ENCODE assay signal across 8 cellular contexts in genomic region chr19:46785054-46785979, GRCh38. TPM values are rescaled to one million over a fixed set of nuclear protein-coding genes. Genes with fewer than 3 reads are reported as not detected.
DNase-seq lines count a peak whose midpoint lies in the region; ATAC-seq, FAIRE-seq and TF ChIP-seq lines count a peak whose summit lies in the region.

No MANE protein-coding gene starts in this region.

- no peak overlapping the region for H2AK5ac ChIP-seq in mesenchymal stem cell (ENCODE audit: low read length, severe bottlenecking)

- H3K14ac ChIP-seq in mesenchymal stem cell (ENCODE audit: low read length in 2 of 2), result peak overlapping the region in 1 of 2 experiments; percentile 76

- no peak overlapping the region for H2BK15ac ChIP-seq in mesenchymal stem cell (ENCODE audit: low read depth, poor library complexity, severe bottlenecking)

- no peak for TF ChIP-seq POLR2A in GM12878 (IDR thresholded peaks at IDR 0.05; ENCODE audit: low read depth, low read length)

- H3K79me1 ChIP-seq in mesenchymal stem cell (replicated peaks; ENCODE audit: low read length, poor library complexity, severe bottlenecking), result peaks cover 19% of the 10 kb centered on the region

- no peak overlapping the region for H4K8ac ChIP-seq in mesenchymal stem cell (ENCODE audit: low read length)

- H4K20me1 ChIP-seq in GM12878 (ENCODE audit: control insufficient read depth, insufficient read depth), result no peaks in the 10 kb centered on the region; the same call in 1 of the 2 replicates

- SMC1A ChIA-PET in GM12878 (lab: Charles Lee; ENCODE audit: uncharacterized antibody, unreplicated experiment), result interaction anchor here (0.7 to 2.5 kb wide), 11 partner anchors 8 to 207 kb away, joined by 3 to 11 read pairs (median 4); no protein-coding TSS in a partner anchor

- no peak for FAIRE-seq in GM12878 (lab: Jason Lieb, UNC)

- peak overlapping the region; percentile 15 to 24 for H3K4ac ChIP-seq in mesenchymal stem cell (ENCODE audit: low read depth in 1 of 2, low read length in 2 of 2)

- no peak overlapping the region for H2BK5ac ChIP-seq in mesenchymal stem cell (ENCODE audit: low read depth, low read length, poor library complexity, severe bottlenecking)

- H2BK12ac ChIP-seq in mesenchymal stem cell (ENCODE audit: low read length in 2 of 2), result peak overlapping the region; percentile 1 to 10

- H3K4me3 ChIP-seq in AG04449 (ENCODE audit: low read depth, low read length), result peak overlapping the region; percentile 95
- peak overlapping the region; percentile 88 for H3K4me3 ChIP-seq in HL-60 (replicated peaks; ENCODE audit: insufficient read depth, low read length)
- H3K4me3 ChIP-seq in GM12878, result peak overlapping the region; percentile 100
- H3K4me3 ChIP-seq in mesenchymal stem cell (ENCODE audit: insufficient read depth in 1 of 2, low read depth in 1 of 2, low read length in 2 of 2), result peak overlapping the region in 1 of 2 experiments; percentile 97

- RAD21 ChIA-PET in GM12878 (lab: Charles Lee; ENCODE audit: unreplicated experiment), result interaction anchor here (0.8 to 2.5 kb wide), 7 partner anchors 19 to 66 kb away, joined by 3 to 8 read pairs (median 3); no protein-coding TSS in a partner anchor

- no peak overlapping the region for H2BK120ac ChIP-seq in mesenchymal stem cell (ENCODE audit: low read depth, low read length)

- POLR2A ChIA-PET in AG04449 (lab: Yijun Ruan, JAX) (interaction anchor here (0.6 to 3.3 kb wide), 9 partner anchors 8 to 55 kb away, joined by 3 to 32 read pairs (median 4); no protein-coding TSS in a partner anchor), GM12878 (lab: Charles Lee) (interaction anchor here (0.6 to 1.9 kb wide), 10 partner anchors 15 to 471 kb away, joined by 3 to 6 read pairs (median 4); partner anchors contain the start of genes CCDC9 and ZC3H4)

- peak overlapping the region; percentile 70 for H4K91ac ChIP-seq in mesenchymal stem cell (ENCODE audit: low read length)

- no TSS peak for BruUV-seq in GM12878 (replicated peaks; lab: Mats Ljungman, UMichigan)

- H3K4me1 ChIP-seq in GM12878 (ENCODE audit: control insufficient read depth, insufficient read depth, low read length) (0 out of 2 replicates have a peak, but pooled peaks cover 7% of the 10 kb centered on the region), mesenchymal stem cell (ENCODE audit: control insufficient read depth, insufficient read depth, low read depth, low read length) (peaks cover 36% of the 10 kb centered on the region)

- H3K18ac ChIP-seq in mesenchymal stem cell (ENCODE audit: low read depth in 1 of 2, low read length in 2 of 2), result peak overlapping the region; percentile 4 to 34

- peak overlapping the region; percentile 65 for H3K9ac ChIP-seq in GM12878 (ENCODE audit: control insufficient read depth, insufficient read depth, low read length)
- H3K9ac ChIP-seq in mesenchymal stem cell (ENCODE audit: low read length), result peak overlapping the region; percentile 98

- H3K36me3 ChIP-seq in GM12878 (ENCODE audit: control insufficient read depth in 2 of 2, insufficient read depth in 2 of 2, low read length in 1 of 2) (peaks cover 8 to 10% of the 10 kb centered on the region in 2 experiments; a peak in 3 of 4 replicates), mesenchymal stem cell (ENCODE audit: control insufficient read depth in 1 of 2, insufficient read depth in 2 of 2, low read depth in 1 of 2, low read length in 2 of 2) (peaks cover 27 to 28% of the 10 kb centered on the region in 2 experiments)

- H3K27ac ChIP-seq in HL-60 (replicated peaks) (peak overlapping the region; percentile 96), GM12878 (ENCODE audit: control insufficient read depth, insufficient read depth) (peak overlapping the region; percentile 94), mesenchymal stem cell (ENCODE audit: low read length, poor library complexity, severe bottlenecking) (peak overlapping the region; percentile 66)

- no peak for DNase-seq in AG04449 (ENCODE audit: low read depth, low spot score)
- no peak for DNase-seq in HL-60 (ENCODE audit: low read depth in 1 of 2, low spot score in 1 of 2)
- no peak for DNase-seq in GM12878 (ENCODE audit: low read depth, low spot score)
- DNase-seq in mesenchymal stem cell, result no peak
- DNase-seq in T-helper 9 cell, result no peak
- no peak for DNase-seq in NCI-H510A treated with DMSO at 0.1 percent for 48 hours (lab: John Stamatoyannopoulos, UW)

- H3K4me2 ChIP-seq in GM12878 (ENCODE audit: control insufficient read depth, insufficient read depth) (peak overlapping the region; percentile 81), mesenchymal stem cell (ENCODE audit: low read length, poor library complexity, severe bottlenecking) (peak overlapping the region; percentile 95)

- H3K9me3 ChIP-seq in GM12878 (replicated peaks; ENCODE audit: control insufficient read depth, insufficient read depth, low read length), result no peaks in the 10 kb centered on the region; the same call in 2 of the 3 replicates
- H3K9me3 ChIP-seq in mesenchymal stem cell (ENCODE audit: control insufficient read depth, low read length), result no peaks in the 10 kb centered on the region

- H3K27me3 ChIP-seq in HL-60 (ENCODE audit: insufficient read depth, poor library complexity, severe bottlenecking), result no peaks in the 10 kb centered on the region
- no peaks in the 10 kb centered on the region for H3K27me3 ChIP-seq in GM12878 (replicated peaks in 1 of 2; ENCODE audit: control insufficient read depth in 2 of 2, insufficient read depth in 2 of 2, low read length in 1 of 2)
- no peaks in the 10 kb centered on the region for H3K27me3 ChIP-seq in mesenchymal stem cell (ENCODE audit: control insufficient read depth in 1 of 2, insufficient read depth in 1 of 2, low read length in 2 of 2)

- no peak for TF ChIP-seq EP300 in GM12878 (IDR thresholded peaks at IDR 0.05; ENCODE audit: borderline replicate concordance in 1 of 2, control insufficient read depth in 1 of 2, low read depth in 2 of 2, low read length in 2 of 2)

- peaks cover 65% of the 10 kb centered on the region for H3K79me2 ChIP-seq in GM12878 (ENCODE audit: control insufficient read depth, insufficient read depth, low read length)

- no peak for TF ChIP-seq RAD21 in GM12878 (IDR thresholded peaks at IDR 0.05; ENCODE audit: insufficient read depth, low read depth, low read length)

- intact Hi-C loops in GM12878 (cut with micrococcal nuclease; ENCODE audit: unreplicated experiment), result loop anchor here (5.0 kb wide), 1 partner anchor 37 kb away; no protein-coding TSS in a partner anchor

- no peak overlapping the region for H3K23ac ChIP-seq in mesenchymal stem cell (ENCODE audit: low read length in 2 of 2)

- H2AFZ ChIP-seq in GM12878 (ENCODE audit: control insufficient read depth, low read depth, low read length), result no peak overlapping the region
- H2AFZ ChIP-seq in mesenchymal stem cell (ENCODE audit: low read depth, low read length), result no peak overlapping the region

- ATAC-seq in GM12878 (peak; percentile 34), HG03469 (IDR thresholded peaks at IDR 0.05; ENCODE audit: unreplicated experiment) (no peak), HG02970 (IDR thresholded peaks at IDR 0.05; ENCODE audit: low FRiP score, unreplicated experiment) (no peak)

- in situ Hi-C loops in GM12878 (cut with MboI), result no loop called here

- TF ChIP-seq CTCF in AG04449 (IDR thresholded peaks at IDR 0.05; ENCODE audit: insufficient read depth, low read length, missing control alignments) (no peak), HL-60 (IDR thresholded peaks at IDR 0.05; ENCODE audit: insufficient read depth, low read length) (no peak), GM12878 (IDR thresholded peaks at IDR 0.05 in 2 of 3, conservative IDR thresholded peaks at IDR 0.05 in 1 of 3; ENCODE audit: control insufficient read depth in 2 of 3, extremely low read depth in 1 of 3, insufficient read depth in 1 of 3, low read depth in 3 of 3, low read length in 3 of 3) (no peak)

- 3% methylated on average over 19 of the region's 19 CpGs for WGBS in GM12878 (ENCODE audit: insufficient coverage, insufficient replicate concordance, low lambda C conversion rate, missing lambda C conversion rate)
- 67% methylated on average over 19 of the region's 19 CpGs for WGBS in mesenchymal stem cell

- CTCF ChIA-PET in AG04449 (lab: Yijun Ruan, JAX) (interaction anchor here (1.3 to 3.7 kb wide), 9 partner anchors 18 to 195 kb away, joined by 3 to 20 read pairs (median 7); no protein-coding TSS in a partner anchor), GM12878 (lab: Yijun Ruan, JAX) (interaction anchor here (0.6 to 4.4 kb wide), 18 partner anchors 13 to 564 kb away, joined by 3 to 43 read pairs (median 6); partner anchors contain the start of gene DHX34)

RNA-seq across cellular contexts. Expression of gene SLC1A5, which starts 3.1 kb away (rescaled TPM):
- total RNA-seq in GM12878 (2013; cell fraction: nucleolus; rRNA removed), result 38.3 and 43.7 TPM in 2 replicates
- total RNA-seq in GM12878 (2014; rRNA removed) (73.7 and 76.6 TPM in 2 replicates), GM12878 (2014; rRNA removed; fragmentation: Illumina TruSeq; extraction: Trizol) (35.8 and 36.2 TPM in 2 replicates), GM12878 (2021) (109 and 112 TPM in 2 replicates)
- 47.6 TPM for polyA plus RNA-seq in GM12878 (2011; ENCODE audit: low read depth)
- polyA plus RNA-seq in GM12878 (2011; rRNA removed) (22.1 and 60.9 TPM in 2 replicates), GM12878 (2014; fragmentation: Illumina TruSeq; extraction: Trizol) (29.2 and 53.2 TPM in 2 replicates), GM12878 (2014; fragmentation: Nextera tagmentation; extraction: Ambion mirVana) (10 to 100 TPM in 1 of 2 experiments, 1 to 10 TPM in 1; 9.1 to 16.3 TPM), GM12878 (2014; rRNA removed) (60.9 and 68.9 TPM in 2 replicates), GM12878 (2016; fragmentation: Nextera tagmentation; extraction: Ambion mirVana) (100 to 1,000 TPM; 116 to 129 TPM)
- polyA plus RNA-seq in GM12878 (2011; cell fraction: cytosol; rRNA removed), result 97.3 and 105 TPM in 2 replicates
- 43.9 and 51.7 TPM in 2 replicates for polyA plus RNA-seq in GM12878 (2011; cell fraction: nucleus; rRNA removed)
- polyA plus RNA-seq in GM12878 (2012), result 89.1 and 92.1 TPM in 2 replicates
- 78.3 and 105 TPM in 2 replicates for polyA minus RNA-seq in GM12878 (2011; rRNA and poly(A)+ RNA removed)
- 30.7 and 31.9 TPM in 2 replicates for polyA minus RNA-seq in GM12878 (2011; cell fraction: cytosol; rRNA and poly(A)+ RNA removed)
- polyA minus RNA-seq in GM12878 (2011; cell fraction: nucleus; rRNA and poly(A)+ RNA removed), result 19.5 and 29.7 TPM in 2 replicates
- 164 TPM for polyA plus RNA-seq in mesenchymal stem cell (2013, experiment 1 of 2)
- polyA plus RNA-seq in mesenchymal stem cell (2013, experiment 2 of 2), result 163 TPM

RNA-seq across cellular contexts. Expression of gene STRN4, which starts 39.1 kb away (rescaled TPM):
- total RNA-seq in GM12878 (2013; cell fraction: nucleolus; rRNA removed), result 77.4 and 81.2 TPM in 2 replicates
- total RNA-seq in GM12878 (2014; rRNA removed) (51.1 and 54.8 TPM in 2 replicates), GM12878 (2014; rRNA removed; fragmentation: Illumina TruSeq; extraction: Trizol) (17.5 and 18.9 TPM in 2 replicates), GM12878 (2021) (55.0 and 56.1 TPM in 2 replicates)
- polyA plus RNA-seq in GM12878 (2011; ENCODE audit: low read depth), result 12.4 TPM
- polyA plus RNA-seq in GM12878 (2011; rRNA removed) (19.7 and 26.1 TPM in 2 replicates), GM12878 (2014; fragmentation: Illumina TruSeq; extraction: Trizol) (4.5 and 16.0 TPM in 2 replicates), GM12878 (2014; fragmentation: Nextera tagmentation; extraction: Ambion mirVana) (1 to 10 TPM in 1 of 2 experiments, under 1 TPM in 1; 0.42 to 1.6 TPM), GM12878 (2014; rRNA removed) (62.8 and 65.4 TPM in 2 replicates), GM12878 (2016; fragmentation: Nextera tagmentation; extraction: Ambion mirVana) (10 to 100 TPM in 1 of 2 experiments, 1 to 10 TPM in 1; 6.6 to 27.9 TPM)
- polyA plus RNA-seq in GM12878 (2011; cell fraction: cytosol; rRNA removed), result 45.1 and 60.8 TPM in 2 replicates
- 186 and 249 TPM in 2 replicates for polyA plus RNA-seq in GM12878 (2011; cell fraction: nucleus; rRNA removed)
- polyA plus RNA-seq in GM12878 (2012), result 35.8 and 44.1 TPM in 2 replicates
- 30.9 and 64.5 TPM in 2 replicates for polyA minus RNA-seq in GM12878 (2011; rRNA and poly(A)+ RNA removed)
- 18.6 and 18.7 TPM in 2 replicates for polyA minus RNA-seq in GM12878 (2011; cell fraction: cytosol; rRNA and poly(A)+ RNA removed)
- 39.0 and 63.6 TPM in 2 replicates for polyA minus RNA-seq in GM12878 (2011; cell fraction: nucleus; rRNA and poly(A)+ RNA removed)
- 56.4 TPM for polyA plus RNA-seq in mesenchymal stem cell (2013, experiment 1 of 2)
- 56.1 TPM for polyA plus RNA-seq in mesenchymal stem cell (2013, experiment 2 of 2)

RNA-seq across cellular contexts. Expression of gene FKRP, which starts 39.5 kb away (rescaled TPM):
- total RNA-seq in GM12878 (2013; cell fraction: nucleolus; rRNA removed), result 13.5 and 18.7 TPM in 2 replicates
- total RNA-seq in GM12878 (2014; rRNA removed), result 7.9 and 10.1 TPM in 2 replicates
- 5.8 and 6.9 TPM in 2 replicates for total RNA-seq in GM12878 (2014; rRNA removed; fragmentation: Illumina TruSeq; extraction: Trizol)
- total RNA-seq in GM12878 (2021), result 13.0 and 13.3 TPM in 2 replicates
- polyA plus RNA-seq in GM12878 (2011; ENCODE audit: low read depth), result 5.4 TPM
- 3.3 and 4.2 TPM in 2 replicates for polyA plus RNA-seq in GM12878 (2011; rRNA removed)
- 4.9 and 8.7 TPM in 2 replicates for polyA plus RNA-seq in GM12878 (2011; cell fraction: cytosol; rRNA removed)
- 11.0 and 19.0 TPM in 2 replicates for polyA plus RNA-seq in GM12878 (2011; cell fraction: nucleus; rRNA removed)
- 5.9 and 11.6 TPM in 2 replicates for polyA plus RNA-seq in GM12878 (2012)
- polyA plus RNA-seq in GM12878 (2014; fragmentation: Illumina TruSeq; extraction: Trizol), result 8.0 and 8.7 TPM in 2 replicates
- polyA plus RNA-seq in GM12878 (2014; fragmentation: Nextera tagmentation; extraction: Ambion mirVana), result 1 to 10 TPM; 1.3 to 1.8 TPM
- polyA plus RNA-seq in GM12878 (2014; rRNA removed), result 14.1 and 14.2 TPM in 2 replicates
- polyA plus RNA-seq in GM12878 (2016; fragmentation: Nextera tagmentation; extraction: Ambion mirVana), result 1 to 10 TPM; 6.7 to 8.8 TPM
- 2.9 and 4.9 TPM in 2 replicates for polyA minus RNA-seq in GM12878 (2011; rRNA and poly(A)+ RNA removed)
- polyA minus RNA-seq in GM12878 (2011; cell fraction: cytosol; rRNA and poly(A)+ RNA removed), result 1.2 and 1.5 TPM in 2 replicates
- 3.6 and 4.2 TPM in 2 replicates for polyA minus RNA-seq in GM12878 (2011; cell fraction: nucleus; rRNA and poly(A)+ RNA removed)
- polyA plus RNA-seq in mesenchymal stem cell (2013, experiment 1 of 2), result 24.9 TPM
- 24.4 TPM for polyA plus RNA-seq in mesenchymal stem cell (2013, experiment 2 of 2)
